11 cellular contexts compared by ENCODE assay signal in the genomic region with DNA sequence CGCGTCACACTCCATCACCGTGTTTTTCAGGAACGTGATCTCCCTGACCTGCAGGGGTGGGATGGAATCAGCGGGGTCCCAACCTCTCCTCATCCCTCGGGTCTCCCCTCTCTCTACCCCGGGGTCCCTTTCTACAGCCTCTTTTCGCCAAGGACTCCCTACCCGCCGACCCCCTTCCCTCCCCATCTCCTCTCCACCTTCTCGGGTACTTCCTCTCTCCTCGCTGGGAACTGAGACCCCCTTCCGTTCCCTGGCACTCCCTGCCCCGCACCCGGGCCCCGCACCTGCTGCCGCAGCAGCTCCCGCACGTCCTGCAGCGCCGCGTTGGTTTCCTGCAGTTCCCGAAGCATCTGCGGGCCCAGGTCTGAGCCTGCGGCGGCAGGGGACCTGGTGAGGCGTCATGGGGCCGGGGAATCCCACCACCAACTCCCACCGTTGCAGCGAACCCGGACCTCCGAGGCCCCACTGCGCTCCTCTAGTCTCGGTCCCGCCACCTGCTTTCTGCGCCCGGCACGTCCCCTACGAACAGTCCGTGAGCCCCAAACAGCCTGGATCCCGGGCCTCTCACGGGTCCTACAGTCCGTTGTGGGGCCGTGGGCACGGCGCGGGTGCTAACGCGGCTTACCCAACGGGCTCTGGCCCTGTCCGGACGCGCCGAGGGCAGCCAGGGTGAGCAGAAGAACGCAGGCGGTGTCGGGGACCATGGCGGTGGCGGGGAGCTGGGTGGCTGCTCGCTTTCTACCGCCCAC. TPM values are rescaled to one million over a fixed set of nuclear protein-coding genes. Genes with fewer than 3 reads are reported as not detected.
A peak's percentile ranks its signal among the peaks of the same experiment; 100 is the strongest.
DNase-seq lines count a peak whose midpoint lies in the region; ATAC-seq and TF ChIP-seq lines count a peak whose summit lies in the region.
"Had no signal": no experiment of that assay in that cellular context is flagged by ENCODE, and none has a peak within 500 bp of the region (broad histone marks: within the 10 kb centered on the region; RNA-seq: fewer than 3 reads in every experiment).

COMP (minus strand) TSS at position 740 of the 749 bp plus-strand sequence; CDS start at position 704, 36 bp downstream.

- H3K27me3 ChIP-seq in adipocyte (replicated peaks; ENCODE audit: control insufficient read depth, insufficient read depth, low read length), result no peaks in the 10 kb centered on the region
- H3K27me3 ChIP-seq in suprapubic skin, result peaks cover 84% of the 10 kb centered on the region
- peaks cover 83% of the 10 kb centered on the region for H3K27me3 ChIP-seq in BE2C

- H3K4me1 ChIP-seq in adipocyte (ENCODE audit: control insufficient read depth, insufficient read depth, low read length), result peaks cover 17% of the 10 kb centered on the region
- peaks cover 51% of the 10 kb centered on the region for H3K4me1 ChIP-seq in suprapubic skin
- no peaks in the 10 kb centered on the region for H3K4me1 ChIP-seq in BE2C

- H3K9me3 ChIP-seq in adipocyte (ENCODE audit: control insufficient read depth, low read length) (no peaks in the 10 kb centered on the region), suprapubic skin (no peaks in the 10 kb centered on the region), BE2C (peaks cover 3% of the 10 kb centered on the region; the same call in 1 of the 2 replicates)

- peaks cover 21% of the 10 kb centered on the region for H3K4me1 Mint-ChIP-seq in activated CD8-positive, alpha-beta memory T cell treated with anti-CD3 and anti-CD28 coated beads, Interleukin-2, amount 10 ng/mL, durations not matched to agents 7 days and 5 days
- H3K4me1 Mint-ChIP-seq in memory B cell, result peaks cover 26% of the 10 kb centered on the region

- TF ChIP-seq CTCF in suprapubic skin (IDR thresholded peaks at IDR 0.05), result no peak
- TF ChIP-seq CTCF in BE2C (IDR thresholded peaks at IDR 0.05; ENCODE audit: low read depth, low read length), result no peak
- no peak for TF ChIP-seq CTCF in GM13977 (IDR thresholded peaks at IDR 0.05; ENCODE audit: extremely low read depth, insufficient read depth, missing control alignments)

- in situ Hi-C loops in GM13977 (cut with MboI; ENCODE audit: low pct_unique_long_range_greater_than_20kb, low sequenced_read_pairs, unreplicated experiment), result no loop called here

- CTCF ChIA-PET in activated CD8-positive, alpha-beta memory T cell treated with anti-CD3 and anti-CD28 coated beads, Interleukin-2, amount 10 ng/mL, durations not matched to agents 7 days and 5 days (lab: Charles Lee), result interaction anchor here (1.3 kb wide), 1 partner anchor 42 kb away, joined by 3 read pairs; no protein-coding TSS in a partner anchor

- H3K27me3 Mint-ChIP-seq in activated CD8-positive, alpha-beta memory T cell treated with anti-CD3 and anti-CD28 coated beads, Interleukin-2, amount 10 ng/mL, durations not matched to agents 7 days and 5 days, result peaks cover 83% of the 10 kb centered on the region
- peaks cover 39% of the 10 kb centered on the region for H3K27me3 Mint-ChIP-seq in memory B cell

- WGBS in suprapubic skin, result 2% methylated on average over 40 of the region's 61 CpGs

- H3K27ac ChIP-seq in suprapubic skin, result no peak within 1 kb of the TSS

- ATAC-seq in activated CD8-positive, alpha-beta memory T cell treated with anti-CD3 and anti-CD28 coated beads, Interleukin-2, amount 10 ng/mL, durations not matched to agents 7 days and 5 days, result no peak
- peak; percentile 16 for ATAC-seq in memory B cell (ENCODE audit: low read depth)

- no peak for TF ChIP-seq EP300 in suprapubic skin (IDR thresholded peaks at IDR 0.05)

- H3K36me3 ChIP-seq in adipocyte (ENCODE audit: control insufficient read depth, insufficient read depth, low read length, severe bottlenecking) (peaks cover 6% of the 10 kb centered on the region), suprapubic skin (no peaks in the 10 kb centered on the region), BE2C (no peaks in the 10 kb centered on the region)

- H3K4me3 ChIP-seq in adipocyte (ENCODE audit: low read length) (peak within 1 kb of the TSS; percentile 85), suprapubic skin (peak within 1 kb of the TSS; percentile 39), BE2C (ENCODE audit: low read depth, low read length) (no peak within 1 kb of the TSS)

- H3K9me3 Mint-ChIP-seq in activated CD8-positive, alpha-beta memory T cell treated with anti-CD3 and anti-CD28 coated beads, Interleukin-2, amount 10 ng/mL, durations not matched to agents 7 days and 5 days (ENCODE audit: low read depth), result no peaks in the 10 kb centered on the region
- H3K9me3 Mint-ChIP-seq in memory B cell, result no peaks in the 10 kb centered on the region

- no peak for DNase-seq in activated CD8-positive, alpha-beta memory T cell treated with anti-CD3 and anti-CD28 coated beads, Interleukin-2, amount 10 ng/mL, durations not matched to agents 7 days and 5 days
- DNase-seq in activated CD8-positive, alpha-beta memory T cell treated with anti-CD3 and anti-CD28 coated beads, Interleukin-2, amount 50 U/mL, for 48 hours, result no peak
- DNase-seq in adipocyte (ENCODE audit: low read depth) (peak; percentile 25), memory B cell (ENCODE audit: low spot score in 2 of 2) (peak in 1 of 2 donors; percentile 28), suprapubic skin (ENCODE audit: low spot score in 2 of 2) (no peak), BE2C (no peak), DMS79 treated with DMSO at 0.1 percent for 48 hours (lab: John Stamatoyannopoulos, UW) (no peak), GM13977 (ENCODE audit: low spot score) (no peak)
- DNase-seq: anterior cingulate cortex, hypothalamus had no signal

- H3K27ac Mint-ChIP-seq in activated CD8-positive, alpha-beta memory T cell treated with anti-CD3 and anti-CD28 coated beads, Interleukin-2, amount 10 ng/mL, durations not matched to agents 7 days and 5 days, result peak within 1 kb of the TSS; percentile 14
- peak within 1 kb of the TSS; percentile 20 for H3K27ac Mint-ChIP-seq in memory B cell

- H3K9ac ChIP-seq in adipocyte (ENCODE audit: low read length), result peak within 1 kb of the TSS; percentile 88

- no peak within 1 kb of the TSS for H3K4me3 Mint-ChIP-seq in activated CD8-positive, alpha-beta memory T cell treated with anti-CD3 and anti-CD28 coated beads, Interleukin-2, amount 10 ng/mL, durations not matched to agents 7 days and 5 days
- H3K4me3 Mint-ChIP-seq in memory B cell, result peak within 1 kb of the TSS; percentile 86

- TF ChIP-seq POLR2A in suprapubic skin (IDR thresholded peaks at IDR 0.05), result no peak

- peaks cover 5% of the 10 kb centered on the region for H3K36me3 Mint-ChIP-seq in activated CD8-positive, alpha-beta memory T cell treated with anti-CD3 and anti-CD28 coated beads, Interleukin-2, amount 10 ng/mL, durations not matched to agents 7 days and 5 days
- H3K36me3 Mint-ChIP-seq in memory B cell, result peaks cover 1% of the 10 kb centered on the region

RNA-seq across cellular contexts. Expression of gene COMP, which starts in this region (rescaled TPM):
- not detected for total RNA-seq in activated CD8-positive, alpha-beta memory T cell treated with anti-CD3 and anti-CD28 coated beads, Interleukin-2, amount 10 ng/mL, durations not matched to agents 7 days and 5 days
- total RNA-seq in suprapubic skin, result 1 to 10 TPM; 5.1 to 9.1 (median 6.9) TPM
- 1.2 TPM for polyA plus RNA-seq in BE2C (2012; ENCODE audit: insufficient read depth, insufficient read length, low read depth)
- total RNA-seq: T-helper 2 cell treated with Interferon-gamma antibody and Interleukin-4, amounts not matched to agents 100 ng/mL and 5 ng/mL, for 36 hours had no signal

Comparison
In these comparisons a context has a peak if more than half of its experiments do, and no peak if none do; other contexts are left out.
1. RNA of gene COMP (total RNA-seq): 5.1 to 9.1 TPM in suprapubic skin; not detected in activated CD8-positive, alpha-beta memory T cell treated with anti-CD3 and anti-CD28 coated beads, Interleukin-2, amount 10 ng/mL, durations not matched to agents 7 days and 5 days; every median in the first group is over 4 times any median in the second.